In the genomic region with DNA sequence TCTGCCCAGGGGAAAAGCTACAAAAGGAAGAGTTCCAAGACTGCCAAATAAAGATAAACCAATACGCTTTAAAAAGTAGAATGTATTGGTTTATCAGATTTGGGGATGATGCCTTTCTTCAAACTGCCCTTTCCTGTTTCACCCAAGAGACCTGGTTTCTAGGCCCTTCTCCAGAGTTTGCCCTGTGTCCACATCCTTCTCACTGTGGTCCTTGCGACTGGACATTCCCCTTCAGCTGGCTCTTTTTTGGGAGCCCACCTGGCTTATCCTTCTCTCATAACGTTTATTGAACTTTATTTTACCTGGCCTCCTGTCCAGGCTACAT, we compare ENCODE assay signal across 8 cellular contexts. TPM values are rescaled to one million over a fixed set of nuclear protein-coding genes. Genes with fewer than 3 reads are reported as not detected.
DNase-seq lines count a peak whose midpoint lies in the region; ATAC-seq and TF ChIP-seq lines count a peak whose summit lies in the region.

No MANE protein-coding gene starts in this region.

- in situ Hi-C loops in GM13976 (cut with MboI; ENCODE audit: low sequenced_read_pairs, unreplicated experiment) = no loop called here

- H3K9ac ChIP-seq in HCT116 (ENCODE audit: low read length) = peak overlapping the region; percentile 76

- intact Hi-C loops in HCT116 (cut with micrococcal nuclease) (no loop called here), spleen (cut with DNase I; ENCODE audit: low total_unique reads) (no loop called here)

- H3K79me2 ChIP-seq in HCT116 (ENCODE audit: insufficient read depth, low read length) = peaks cover 12% of the 10 kb centered on the region

- H3K4me3 ChIP-seq in HCT116 (replicated peaks in 1 of 2; ENCODE audit: low read depth in 1 of 2, low read length in 2 of 2) = peak overlapping the region; percentile 75 to 85
- H3K4me3 ChIP-seq in iPS DF 6.9 (ENCODE audit: low read length) = peak overlapping the region; percentile 62; the same call in 1 of the 2 replicates
- H3K4me3 ChIP-seq in spleen = peak overlapping the region; percentile 62 to 79 (median 72)

- H3K36me3 Mint-ChIP-seq in activated CD8-positive, alpha-beta T cell treated with anti-CD3 and anti-CD28 coated beads, Interleukin-2, amount 10 ng/mL, durations not matched to agents 7 days and 5 days (ENCODE audit: low read depth) = peaks cover 16% of the 10 kb centered on the region

- peak overlapping the region; percentile 90 for H3K4me3 Mint-ChIP-seq in activated CD8-positive, alpha-beta T cell treated with anti-CD3 and anti-CD28 coated beads, Interleukin-2, amount 10 ng/mL, durations not matched to agents 7 days and 5 days

- WGBS in iPS DF 6.9 (ENCODE audit: insufficient coverage, insufficient read length) = no CpG with 5 or more reads among the region's 3 CpGs
- WGBS in spleen, 5 donors = 54 to 70% (median 58%) methylated on average over 3 of the region's 3 CpGs

- RAD21 ChIA-PET in HCT116 (lab: Charles Lee; ENCODE audit: low non-redundant PET in 1 of 2, low total read pairs in 2 of 2, uncharacterized antibody in 2 of 2, unreplicated experiment in 2 of 2) = no interaction called here

- ATAC-seq in HCT116 (no peak), GM18519 (IDR thresholded peaks at IDR 0.05; ENCODE audit: low FRiP score, unreplicated experiment) (no peak)
- ATAC-seq in activated CD8-positive, alpha-beta T cell treated with anti-CD3 and anti-CD28 coated beads, Interleukin-2, amount 10 ng/mL, durations not matched to agents 7 days and 5 days = no peak

- H3K36me3 ChIP-seq in HCT116 (ENCODE audit: control insufficient read depth in 1 of 2, insufficient read depth in 2 of 2, low read length in 2 of 2) (peaks cover 0 to 8% of the 10 kb centered on the region in 2 experiments; a peak in 1 of 4 replicates), iPS DF 6.9 (ENCODE audit: control insufficient read depth, insufficient read depth, low read length) (no peaks in the 10 kb centered on the region), spleen (peaks cover 0 to 35% (median 13%) of the 10 kb centered on the region in 6 donors)

- no peaks in the 10 kb centered on the region for H3K27me3 ChIP-seq in HCT116 (ENCODE audit: insufficient read depth, low read length)
- H3K27me3 ChIP-seq in iPS DF 6.9 (ENCODE audit: control insufficient read depth, insufficient read depth, low read length) = no peaks in the 10 kb centered on the region
- no peaks in the 10 kb centered on the region for H3K27me3 ChIP-seq in spleen (replicated peaks in 1 of 7)

- no peaks in the 10 kb centered on the region for H3K9me3 Mint-ChIP-seq in activated CD8-positive, alpha-beta T cell treated with anti-CD3 and anti-CD28 coated beads, Interleukin-2, amount 10 ng/mL, durations not matched to agents 7 days and 5 days (ENCODE audit: insufficient read depth)

- H3K4me2 ChIP-seq in HCT116 (ENCODE audit: low read length) = peak overlapping the region; percentile 82

- no peaks in the 10 kb centered on the region for H4K20me1 ChIP-seq in HCT116 (ENCODE audit: insufficient read depth)

- POLR2A ChIA-PET in HCT116 (lab: Charles Lee) = interaction anchor here (2.0 kb wide), 1 partner anchor 18 kb away, joined by 6 read pairs; a partner anchor contains a TSS
- POLR2A ChIA-PET in activated CD8-positive, alpha-beta T cell treated with anti-CD3 and anti-CD28 coated beads, Interleukin-2, amount 10 ng/mL, durations not matched to agents 7 days and 5 days (lab: Charles Lee) = interaction anchor here (0.6 kb wide), 2 partner anchors 194 to 787 kb away, joined by 3 read pairs; no protein-coding TSS in a partner anchor

- TF ChIP-seq RAD21 in HCT116 (IDR thresholded peaks at IDR 0.05; ENCODE audit: low read depth) = no peak

- H3K9me3 ChIP-seq in HCT116 (ENCODE audit: control insufficient read depth in 1 of 2, insufficient read depth in 1 of 2, low read depth in 1 of 2, low read length in 2 of 2) (no peaks in the 10 kb centered on the region), iPS DF 6.9 (ENCODE audit: control insufficient read depth, insufficient read depth, low read length) (no peaks in the 10 kb centered on the region), spleen (no peaks in the 10 kb centered on the region)

- peaks cover 31% of the 10 kb centered on the region for H3K4me1 Mint-ChIP-seq in activated CD8-positive, alpha-beta T cell treated with anti-CD3 and anti-CD28 coated beads, Interleukin-2, amount 10 ng/mL, durations not matched to agents 7 days and 5 days (ENCODE audit: low read depth)

- no peak overlapping the region for H2AFZ ChIP-seq in HCT116 (ENCODE audit: low read depth, low read length, poor library complexity, severe bottlenecking)

- DNase-seq in HCT116 (ENCODE audit: low read depth, low spot score) (no peak), iPS DF 6.9 (ENCODE audit: low read depth, low spot score) (no peak), spleen (no peak), SKM-1 treated with dmso at 0.1 percent for 144 hours (lab: John Stamatoyannopoulos, UW; ENCODE audit: unreplicated experiment) (no peak), GM13976 (ENCODE audit: low spot score) (no peak), NCI-H2107 treated with DMSO at 0.1 percent for 48 hours (lab: John Stamatoyannopoulos, UW; ENCODE audit: unreplicated experiment) (no peak)
- no peak for DNase-seq in activated CD8-positive, alpha-beta T cell treated with anti-CD3 and anti-CD28 coated beads, Interleukin-2, amount 10 ng/mL, durations not matched to agents 7 days and 5 days

- TF ChIP-seq POLR2A in HCT116 (IDR thresholded peaks at IDR 0.05; ENCODE audit: borderline replicate concordance, extremely low read depth, insufficient read depth, insufficient read length) (no peak), spleen (IDR thresholded peaks at IDR 0.05) (no peak)

- TF ChIP-seq CTCF in HCT116 (IDR thresholded peaks at IDR 0.05 in 2 of 3, conservative IDR thresholded peaks at IDR 0.05 in 1 of 3; ENCODE audit: borderline replicate concordance in 1 of 3, insufficient read depth in 1 of 3, low read depth in 2 of 3, low read length in 2 of 3) (no peak), spleen (IDR thresholded peaks at IDR 0.05 in 8 of 11, conservative IDR thresholded peaks at IDR 0.05 in 3 of 11) (no peak), GM13976 (IDR thresholded peaks at IDR 0.05; ENCODE audit: borderline replicate concordance, control extremely low read depth, extremely low read depth, insufficient read depth, missing control alignments) (no peak)

- CTCF ChIA-PET in HCT116 (lab: Charles Lee) = no interaction called here
- CTCF ChIA-PET in activated CD8-positive, alpha-beta T cell treated with anti-CD3 and anti-CD28 coated beads, Interleukin-2, amount 10 ng/mL, durations not matched to agents 7 days and 5 days (lab: Charles Lee) = interaction anchor here (1.7 to 3.1 kb wide), 2 partner anchors 17 to 18 kb away, joined by 4 to 11 read pairs; a partner anchor contains a TSS

- H3K4me1 ChIP-seq in HCT116 (ENCODE audit: control insufficient read depth in 1 of 2, insufficient read depth in 2 of 2, low read length in 2 of 2) (peaks cover 9 to 18% of the 10 kb centered on the region in 2 experiments; a peak in 3 of 4 replicates), iPS DF 6.9 (ENCODE audit: control insufficient read depth, insufficient read depth, low read length) (no peaks in the 10 kb centered on the region), spleen (peaks cover 6 to 42% (median 19%) of the 10 kb centered on the region in 6 donors)

- no peaks in the 10 kb centered on the region for H3K9me2 ChIP-seq in HCT116 (ENCODE audit: insufficient read depth)

- H3K27me3 Mint-ChIP-seq in activated CD8-positive, alpha-beta T cell treated with anti-CD3 and anti-CD28 coated beads, Interleukin-2, amount 10 ng/mL, durations not matched to agents 7 days and 5 days (ENCODE audit: low read depth) = no peaks in the 10 kb centered on the region

- H3K27ac ChIP-seq in HCT116 (ENCODE audit: low read depth, low read length) (peak overlapping the region; percentile 75), iPS DF 6.9 (ENCODE audit: low read length) (no peak overlapping the region), spleen (peak overlapping the region; percentile 96 to 98 (median 97))

- peak overlapping the region; percentile 97 for H3K27ac Mint-ChIP-seq in activated CD8-positive, alpha-beta T cell treated with anti-CD3 and anti-CD28 coated beads, Interleukin-2, amount 10 ng/mL, durations not matched to agents 7 days and 5 days

- TSS peak; percentile 97 for BruUV-seq in HCT116 (replicated peaks; lab: Mats Ljungman, UMichigan)

TF ChIP-seq in HCT116, 20 proteins besides CTCF, POLR2A, EP300 and RAD21 (continues in another document):
- TF ChIP-seq EZH2phosphoT487 (IDR thresholded peaks at IDR 0.05; ENCODE audit: borderline replicate concordance) (no peak), FOSL1 (IDR thresholded peaks at IDR 0.05; ENCODE audit: low read depth) (no peak), SP1 (IDR thresholded peaks at IDR 0.05; ENCODE audit: low read depth) (no peak), SIN3A (IDR thresholded peaks at IDR 0.05; ENCODE audit: low read depth) (no peak), EZH2 (IDR thresholded peaks at IDR 0.05) (no peak), JUND (IDR thresholded peaks at IDR 0.05) (no peak), SRF (IDR thresholded peaks at IDR 0.05; ENCODE audit: low read depth) (no peak)
- TF ChIP-seq, protein P1, sequence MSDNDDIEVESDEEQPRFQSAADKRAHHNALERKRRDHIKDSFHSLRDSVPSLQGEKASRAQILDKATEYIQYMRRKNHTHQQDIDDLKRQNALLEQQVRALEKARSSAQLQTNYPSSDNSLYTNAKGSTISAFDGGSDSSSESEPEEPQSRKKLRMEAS (IDR thresholded peaks at IDR 0.05) = no peak
- TF ChIP-seq, protein P2, sequence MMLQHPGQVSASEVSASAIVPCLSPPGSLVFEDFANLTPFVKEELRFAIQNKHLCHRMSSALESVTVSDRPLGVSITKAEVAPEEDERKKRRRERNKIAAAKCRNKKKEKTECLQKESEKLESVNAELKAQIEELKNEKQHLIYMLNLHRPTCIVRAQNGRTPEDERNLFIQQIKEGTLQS (IDR thresholded peaks at IDR 0.05) = no peak

RNA-seq across cellular contexts. Expression of a gene that starts 0.5 kb away (rescaled TPM):
- 43.1 TPM for total RNA-seq in HCT116 (2021; ENCODE audit: unreplicated experiment)
- 30.5 and 38.8 TPM in 2 replicates for polyA plus RNA-seq in HCT116 (2012)
- total RNA-seq in activated CD8-positive, alpha-beta T cell treated with anti-CD3 and anti-CD28 coated beads, Interleukin-2, amount 10 ng/mL, durations not matched to agents 7 days and 5 days = 10 to 100 TPM; 44.3 to 45.5 TPM
- 10 to 100 TPM; 35.3 to 49.9 (median 45.2) TPM for total RNA-seq in spleen
- 10 to 100 TPM; 63.7 to 71.8 (median 71.7) TPM for polyA plus RNA-seq in spleen

RNA-seq across cellular contexts. Expression of a gene that starts 17.4 kb away (rescaled TPM):
- 63.7 TPM for total RNA-seq in HCT116 (2021; ENCODE audit: unreplicated experiment)
- polyA plus RNA-seq in HCT116 (2012) = 83.9 and 101 TPM in 2 replicates
- 10 to 100 TPM; 83.1 to 85.2 TPM for total RNA-seq in activated CD8-positive, alpha-beta T cell treated with anti-CD3 and anti-CD28 coated beads, Interleukin-2, amount 10 ng/mL, durations not matched to agents 7 days and 5 days
- total RNA-seq in spleen = 10 to 100 TPM; 26.5 to 39.7 (median 34.1) TPM
- polyA plus RNA-seq in spleen = 100 to 1,000 TPM in 2 of 3 donors, 10 to 100 TPM in 1; 83.9 to 105 (median 104) TPM

RNA-seq across cellular contexts. Expression of a gene that starts 24.3 kb away (rescaled TPM):
- total RNA-seq in HCT116 (2021; ENCODE audit: unreplicated experiment) (18.1 TPM), spleen (10 to 100 TPM; 14.1 to 30.9 (median 20.9) TPM)
- 9.1 and 12.6 TPM in 2 replicates for polyA plus RNA-seq in HCT116 (2012)
- 10 to 100 TPM; 11.6 to 12.7 TPM for total RNA-seq in activated CD8-positive, alpha-beta T cell treated with anti-CD3 and anti-CD28 coated beads, Interleukin-2, amount 10 ng/mL, durations not matched to agents 7 days and 5 days
- 10 to 100 TPM in 1 of 3 donors, 1 to 10 TPM in 2; 7.1 to 11.3 (median 8.1) TPM for polyA plus RNA-seq in spleen
